1 cellular context compared by ENCODE assay signal in genomic region chr6:5260661-5261544, GRCh38.
TF ChIP-seq lines count a peak whose summit lies in the region.

Gene FARS2, plus strand, starts transcription at chr6:5261513.
Gene LYRM4, minus strand, starts transcription at chr6:5260950. Its CDS starts 217 bp downstream, at chr6:5260733.

TF ChIP-seq in GM12878, 131 proteins besides CTCF, POLR2A, EP300 and RAD21 (continued from another document and continues in another):
- TF ChIP-seq ZNF592 (IDR thresholded peaks at IDR 0.05) (peak; percentile 94), MEF2B (IDR thresholded peaks at IDR 0.05; ENCODE audit: partially characterized antibody, poor library complexity, severe bottlenecking) (peak; percentile 59), NFYA (IDR thresholded peaks at IDR 0.05; ENCODE audit: borderline replicate concordance, low read depth, low read length) (no peak), STAT1 (conservative IDR thresholded peaks at IDR 0.05) (peak; percentile 76; the same call in 1 of the 2 replicates), GABPA (IDR thresholded peaks at IDR 0.05; ENCODE audit: low read depth) (no peak), SREBF1 (IDR thresholded peaks at IDR 0.05; ENCODE audit: low read length) (peak; percentile 37; the same call in 1 of the 2 replicates), NR2C2 (IDR thresholded peaks at IDR 0.05; ENCODE audit: borderline replicate concordance, control insufficient read depth, insufficient read length, low read depth) (no peak), ZNF622 (IDR thresholded peaks at IDR 0.05) (no peak), USF2 (IDR thresholded peaks at IDR 0.05; ENCODE audit: borderline replicate concordance, low read depth, low read length) (no peak), ETV6 (conservative IDR thresholded peaks at IDR 0.05 in 1 of 2, IDR thresholded peaks at IDR 0.05 in 1 of 2; ENCODE audit: borderline replicate concordance in 1 of 2, low read depth in 1 of 2) (no peak), KDM1A (IDR thresholded peaks at IDR 0.05; ENCODE audit: borderline replicate concordance) (no peak), STAT3 (IDR thresholded peaks at IDR 0.05; ENCODE audit: low read depth, low read length) (no peak), KLF5 (IDR thresholded peaks at IDR 0.05; ENCODE audit: partially characterized antibody) (peak; percentile 80), ZSCAN29 (IDR thresholded peaks at IDR 0.05) (no peak), NRF1 (conservative IDR thresholded peaks at IDR 0.05; ENCODE audit: low read depth, low read length) (no peak), ZZZ3 (IDR thresholded peaks at IDR 0.05; ENCODE audit: control insufficient read depth, insufficient read length, low read depth) (no peak), LARP7 (IDR thresholded peaks at IDR 0.05) (peak; percentile 50; the same call in 1 of the 2 replicates), SMAD1 (IDR thresholded peaks at IDR 0.05; ENCODE audit: low read depth, partially characterized antibody) (no peak), ESRRA (IDR thresholded peaks at IDR 0.05; ENCODE audit: low read length) (peak; percentile 65; the same call in 1 of the 2 replicates), PAX8 (IDR thresholded peaks at IDR 0.05) (no peak), NR2F1 (conservative IDR thresholded peaks at IDR 0.05) (0 out of 2 replicates have a peak, but pooled peaks have one; percentile 58), ZNF217 (IDR thresholded peaks at IDR 0.05) (no peak), EZH2 (IDR thresholded peaks at IDR 0.05; ENCODE audit: borderline replicate concordance, control insufficient read depth, low read depth, low read length) (no peak), NKRF (conservative IDR thresholded peaks at IDR 0.05) (peak; percentile 96), SRF (IDR thresholded peaks at IDR 0.05; ENCODE audit: low read depth in 2 of 2, low read length in 2 of 2) (no peak), SREBF2 (IDR thresholded peaks at IDR 0.05; ENCODE audit: low read length) (no peak), MLLT1 (IDR thresholded peaks at IDR 0.05) (peak; percentile 77), EED (IDR thresholded peaks at IDR 0.05; ENCODE audit: low read depth) (no peak)
- TF ChIP-seq, protein P1, sequence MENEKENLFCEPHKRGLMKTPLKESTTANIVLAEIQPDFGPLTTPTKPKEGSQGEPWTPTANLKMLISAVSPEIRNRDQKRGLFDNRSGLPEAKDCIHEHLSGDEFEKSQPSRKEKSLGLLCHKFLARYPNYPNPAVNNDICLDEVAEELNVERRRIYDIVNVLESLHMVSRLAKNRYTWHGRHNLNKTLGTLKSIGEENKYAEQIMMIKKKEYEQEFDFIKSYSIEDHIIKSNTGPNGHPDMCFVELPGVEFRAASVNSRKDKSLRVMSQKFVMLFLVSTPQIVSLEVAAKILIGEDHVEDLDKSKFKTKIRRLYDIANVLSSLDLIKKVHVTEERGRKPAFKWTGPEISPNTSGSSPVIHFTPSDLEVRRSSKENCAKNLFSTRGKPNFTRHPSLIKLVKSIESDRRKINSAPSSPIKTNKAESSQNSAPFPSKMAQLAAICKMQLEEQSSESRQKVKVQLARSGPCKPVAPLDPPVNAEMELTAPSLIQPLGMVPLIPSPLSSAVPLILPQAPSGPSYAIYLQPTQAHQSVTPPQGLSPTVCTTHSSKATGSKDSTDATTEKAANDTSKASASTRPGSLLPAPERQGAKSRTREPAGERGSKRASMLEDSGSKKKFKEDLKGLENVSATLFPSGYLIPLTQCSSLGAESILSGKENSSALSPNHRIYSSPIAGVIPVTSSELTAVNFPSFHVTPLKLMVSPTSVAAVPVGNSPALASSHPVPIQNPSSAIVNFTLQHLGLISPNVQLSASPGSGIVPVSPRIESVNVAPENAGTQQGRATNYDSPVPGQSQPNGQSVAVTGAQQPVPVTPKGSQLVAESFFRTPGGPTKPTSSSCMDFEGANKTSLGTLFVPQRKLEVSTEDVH (IDR thresholded peaks at IDR 0.05; ENCODE audit: low read depth, partially characterized antibody), result no peak
- TF ChIP-seq, protein P2, sequence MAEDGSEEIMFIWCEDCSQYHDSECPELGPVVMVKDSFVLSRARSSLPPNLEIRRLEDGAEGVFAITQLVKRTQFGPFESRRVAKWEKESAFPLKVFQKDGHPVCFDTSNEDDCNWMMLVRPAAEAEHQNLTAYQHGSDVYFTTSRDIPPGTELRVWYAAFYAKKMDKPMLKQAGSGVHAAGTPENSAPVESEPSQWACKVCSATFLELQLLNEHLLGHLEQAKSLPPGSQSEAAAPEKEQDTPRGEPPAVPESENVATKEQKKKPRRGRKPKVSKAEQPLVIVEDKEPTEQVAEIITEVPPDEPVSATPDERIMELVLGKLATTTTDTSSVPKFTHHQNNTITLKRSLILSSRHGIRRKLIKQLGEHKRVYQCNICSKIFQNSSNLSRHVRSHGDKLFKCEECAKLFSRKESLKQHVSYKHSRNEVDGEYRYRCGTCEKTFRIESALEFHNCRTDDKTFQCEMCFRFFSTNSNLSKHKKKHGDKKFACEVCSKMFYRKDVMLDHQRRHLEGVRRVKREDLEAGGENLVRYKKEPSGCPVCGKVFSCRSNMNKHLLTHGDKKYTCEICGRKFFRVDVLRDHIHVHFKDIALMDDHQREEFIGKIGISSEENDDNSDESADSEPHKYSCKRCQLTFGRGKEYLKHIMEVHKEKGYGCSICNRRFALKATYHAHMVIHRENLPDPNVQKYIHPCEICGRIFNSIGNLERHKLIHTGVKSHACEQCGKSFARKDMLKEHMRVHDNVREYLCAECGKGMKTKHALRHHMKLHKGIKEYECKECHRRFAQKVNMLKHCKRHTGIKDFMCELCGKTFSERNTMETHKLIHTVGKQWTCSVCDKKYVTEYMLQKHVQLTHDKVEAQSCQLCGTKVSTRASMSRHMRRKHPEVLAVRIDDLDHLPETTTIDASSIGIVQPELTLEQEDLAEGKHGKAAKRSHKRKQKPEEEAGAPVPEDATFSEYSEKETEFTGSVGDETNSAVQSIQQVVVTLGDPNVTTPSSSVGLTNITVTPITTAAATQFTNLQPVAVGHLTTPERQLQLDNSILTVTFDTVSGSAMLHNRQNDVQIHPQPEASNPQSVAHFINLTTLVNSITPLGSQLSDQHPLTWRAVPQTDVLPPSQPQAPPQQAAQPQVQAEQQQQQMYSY (CRISPR knock-in tag; IDR thresholded peaks at IDR 0.05), result no peak
- TF ChIP-seq, protein P3, sequence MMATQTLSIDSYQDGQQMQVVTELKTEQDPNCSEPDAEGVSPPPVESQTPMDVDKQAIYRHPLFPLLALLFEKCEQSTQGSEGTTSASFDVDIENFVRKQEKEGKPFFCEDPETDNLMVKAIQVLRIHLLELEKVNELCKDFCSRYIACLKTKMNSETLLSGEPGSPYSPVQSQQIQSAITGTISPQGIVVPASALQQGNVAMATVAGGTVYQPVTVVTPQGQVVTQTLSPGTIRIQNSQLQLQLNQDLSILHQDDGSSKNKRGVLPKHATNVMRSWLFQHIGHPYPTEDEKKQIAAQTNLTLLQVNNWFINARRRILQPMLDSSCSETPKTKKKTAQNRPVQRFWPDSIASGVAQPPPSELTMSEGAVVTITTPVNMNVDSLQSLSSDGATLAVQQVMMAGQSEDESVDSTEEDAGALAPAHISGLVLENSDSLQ (IDR thresholded peaks at IDR 0.05), result peak; percentile 52; the same call in 1 of the 2 replicates
- TF ChIP-seq, protein P4, sequence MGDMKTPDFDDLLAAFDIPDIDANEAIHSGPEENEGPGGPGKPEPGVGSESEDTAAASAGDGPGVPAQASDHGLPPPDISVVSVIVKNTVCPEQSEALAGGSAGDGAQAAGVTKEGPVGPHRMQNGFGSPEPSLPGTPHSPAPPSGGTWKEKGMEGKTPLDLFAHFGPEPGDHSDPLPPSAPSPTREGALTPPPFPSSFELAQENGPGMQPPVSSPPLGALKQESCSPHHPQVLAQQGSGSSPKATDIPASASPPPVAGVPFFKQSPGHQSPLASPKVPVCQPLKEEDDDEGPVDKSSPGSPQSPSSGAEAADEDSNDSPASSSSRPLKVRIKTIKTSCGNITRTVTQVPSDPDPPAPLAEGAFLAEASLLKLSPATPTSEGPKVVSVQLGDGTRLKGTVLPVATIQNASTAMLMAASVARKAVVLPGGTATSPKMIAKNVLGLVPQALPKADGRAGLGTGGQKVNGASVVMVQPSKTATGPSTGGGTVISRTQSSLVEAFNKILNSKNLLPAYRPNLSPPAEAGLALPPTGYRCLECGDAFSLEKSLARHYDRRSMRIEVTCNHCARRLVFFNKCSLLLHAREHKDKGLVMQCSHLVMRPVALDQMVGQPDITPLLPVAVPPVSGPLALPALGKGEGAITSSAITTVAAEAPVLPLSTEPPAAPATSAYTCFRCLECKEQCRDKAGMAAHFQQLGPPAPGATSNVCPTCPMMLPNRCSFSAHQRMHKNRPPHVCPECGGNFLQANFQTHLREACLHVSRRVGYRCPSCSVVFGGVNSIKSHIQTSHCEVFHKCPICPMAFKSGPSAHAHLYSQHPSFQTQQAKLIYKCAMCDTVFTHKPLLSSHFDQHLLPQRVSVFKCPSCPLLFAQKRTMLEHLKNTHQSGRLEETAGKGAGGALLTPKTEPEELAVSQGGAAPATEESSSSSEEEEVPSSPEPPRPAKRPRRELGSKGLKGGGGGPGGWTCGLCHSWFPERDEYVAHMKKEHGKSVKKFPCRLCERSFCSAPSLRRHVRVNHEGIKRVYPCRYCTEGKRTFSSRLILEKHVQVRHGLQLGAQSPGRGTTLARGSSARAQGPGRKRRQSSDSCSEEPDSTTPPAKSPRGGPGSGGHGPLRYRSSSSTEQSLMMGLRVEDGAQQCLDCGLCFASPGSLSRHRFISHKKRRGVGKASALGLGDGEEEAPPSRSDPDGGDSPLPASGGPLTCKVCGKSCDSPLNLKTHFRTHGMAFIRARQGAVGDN (IDR thresholded peaks at IDR 0.05), result no peak
- TF ChIP-seq, protein P5, sequence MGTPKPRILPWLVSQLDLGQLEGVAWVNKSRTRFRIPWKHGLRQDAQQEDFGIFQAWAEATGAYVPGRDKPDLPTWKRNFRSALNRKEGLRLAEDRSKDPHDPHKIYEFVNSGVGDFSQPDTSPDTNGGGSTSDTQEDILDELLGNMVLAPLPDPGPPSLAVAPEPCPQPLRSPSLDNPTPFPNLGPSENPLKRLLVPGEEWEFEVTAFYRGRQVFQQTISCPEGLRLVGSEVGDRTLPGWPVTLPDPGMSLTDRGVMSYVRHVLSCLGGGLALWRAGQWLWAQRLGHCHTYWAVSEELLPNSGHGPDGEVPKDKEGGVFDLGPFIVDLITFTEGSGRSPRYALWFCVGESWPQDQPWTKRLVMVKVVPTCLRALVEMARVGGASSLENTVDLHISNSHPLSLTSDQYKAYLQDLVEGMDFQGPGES (IDR thresholded peaks at IDR 0.05), result 0 out of 2 replicates have a peak, but pooled peaks have one; percentile 30
